8 cellular contexts compared by ENCODE assay signal in the genomic region with DNA sequence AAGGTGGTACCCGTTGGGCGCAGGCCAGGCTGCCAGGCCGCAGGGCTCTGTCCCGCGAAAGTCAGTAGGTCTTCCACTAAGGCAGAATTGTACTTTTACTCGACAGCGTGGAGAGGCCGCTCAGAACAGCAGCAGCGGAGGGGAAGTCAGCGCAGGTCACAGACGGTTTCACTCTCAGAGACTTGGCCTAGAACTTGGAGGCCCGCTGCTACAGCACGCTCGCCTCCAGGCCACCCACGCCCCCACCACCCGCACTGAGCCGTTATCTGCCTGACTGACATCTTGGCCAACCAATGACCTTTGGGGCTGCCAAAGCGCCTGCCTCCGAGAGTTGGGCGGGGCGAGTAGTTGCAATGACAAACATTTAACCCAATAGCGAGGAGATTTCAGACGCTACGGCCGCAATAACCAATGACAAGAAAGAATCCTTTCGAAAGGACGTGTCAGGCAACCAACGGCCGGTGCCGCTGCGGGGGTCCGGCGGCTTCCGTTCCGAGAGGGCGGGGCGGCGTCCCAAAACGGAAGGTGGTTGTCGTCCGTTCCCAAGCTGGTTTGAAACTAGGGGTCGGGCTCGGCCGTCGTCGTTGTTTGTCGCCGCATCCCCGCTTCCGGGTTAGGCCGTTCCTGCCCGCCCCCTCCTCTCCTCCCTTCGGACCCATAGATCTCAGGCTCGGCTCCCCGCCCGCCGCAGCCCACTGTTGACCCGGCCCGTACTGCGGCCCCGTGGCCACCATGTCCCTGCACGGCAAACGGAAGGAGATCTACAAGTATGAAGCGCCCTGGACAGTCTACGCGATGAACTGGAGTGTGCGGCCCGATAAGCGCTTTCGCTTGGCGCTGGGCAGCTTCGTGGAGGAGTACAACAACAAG. TPM values are rescaled to one million over a fixed set of nuclear protein-coding genes. Genes with fewer than 3 reads are reported as not detected.
DNase-seq lines count a peak whose midpoint lies in the region; ATAC-seq and TF ChIP-seq lines count a peak whose summit lies in the region.

A gene with protein sequence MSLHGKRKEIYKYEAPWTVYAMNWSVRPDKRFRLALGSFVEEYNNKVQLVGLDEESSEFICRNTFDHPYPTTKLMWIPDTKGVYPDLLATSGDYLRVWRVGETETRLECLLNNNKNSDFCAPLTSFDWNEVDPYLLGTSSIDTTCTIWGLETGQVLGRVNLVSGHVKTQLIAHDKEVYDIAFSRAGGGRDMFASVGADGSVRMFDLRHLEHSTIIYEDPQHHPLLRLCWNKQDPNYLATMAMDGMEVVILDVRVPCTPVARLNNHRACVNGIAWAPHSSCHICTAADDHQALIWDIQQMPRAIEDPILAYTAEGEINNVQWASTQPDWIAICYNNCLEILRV (plus strand): TSS at position 532 of the 870 bp plus-strand sequence. CDS start 201 bp downstream, at position 733.

- TF ChIP-seq CTCF in activated B cell treated with CpG ODN at 0.5 μM for 24 hours (IDR thresholded peaks at IDR 0.05) (no peak), spleen (IDR thresholded peaks at IDR 0.05 in 8 of 11, conservative IDR thresholded peaks at IDR 0.05 in 3 of 11) (peak in 3 of 11 experiments; percentile 26 to 36 (median 32))

- peak within 1 kb of the TSS; percentile 95 for H3K27ac Mint-ChIP-seq in activated B cell treated with CpG ODN at 0.5 μM for 24 hours
- H3K27ac Mint-ChIP-seq in immature natural killer cell = peak within 1 kb of the TSS; percentile 92 to 98 (median 98)

- POLR2A ChIA-PET in activated B cell treated with CpG ODN at 0.5 μM for 24 hours (lab: Charles Lee) = interaction anchor here (0.6 to 2.6 kb wide), 18 partner anchors 9 to 596 kb away, joined by 3 to 25 read pairs (median 4); a partner anchor contains a TSS

- H3K4me1 ChIP-seq in spleen = peaks cover 39 to 60% (median 51%) of the 10 kb centered on the region in 6 donors

- H3K4me3 Mint-ChIP-seq in activated B cell treated with CpG ODN at 0.5 μM for 24 hours (peak within 1 kb of the TSS; percentile 99), immature natural killer cell (peak within 1 kb of the TSS; percentile 91 to 99 (median 99))

- peak; percentile 96 for ATAC-seq in HG03196 (IDR thresholded peaks at IDR 0.05; ENCODE audit: unreplicated experiment)
- ATAC-seq in activated B cell treated with CpG ODN at 0.5 μM for 24 hours (ENCODE audit: low read depth) = peak; percentile 94

- DNase-seq in AG08395 (ENCODE audit: low spot score) (peak; percentile 100), NCI-H345 (lab: John Stamatoyannopoulos, UW) (peak; percentile 100), activated B cell treated with CpG ODN at 0.5 μM for 24 hours (peak; percentile 94), caudate nucleus (lab: John Stamatoyannopoulos, UW) (peak; percentile 89 to 100 (median 99)), immature natural killer cell (peak; percentile 100), spleen (peak; percentile 99)

- H3K27me3 Mint-ChIP-seq in activated B cell treated with CpG ODN at 0.5 μM for 24 hours (no peaks in the 10 kb centered on the region), immature natural killer cell (ENCODE audit: low read depth in 3 of 3) (peaks cover 0 to 14% (median 5%) of the 10 kb centered on the region in 3 donors)

- CTCF ChIA-PET in activated B cell treated with CpG ODN at 0.5 μM for 24 hours (lab: Charles Lee) = interaction anchor here (0.6 to 2.3 kb wide), 2 partner anchors 124 to 944 kb away, joined by 4 to 5 read pairs; no protein-coding TSS in a partner anchor

- H3K4me3 ChIP-seq in spleen = peak within 1 kb of the TSS; percentile 82 to 99 (median 94)

- peak; percentile 79 for TF ChIP-seq POLR2A in GM18951 (IDR thresholded peaks at IDR 0.05; ENCODE audit: extremely low read depth, insufficient read depth, insufficient read length)
- peak in 2 of 3 donors; percentile 50 for TF ChIP-seq POLR2A in spleen (IDR thresholded peaks at IDR 0.05)

- H3K27me3 ChIP-seq in spleen (replicated peaks in 1 of 7) = no peaks in the 10 kb centered on the region

- H3K36me3 ChIP-seq in spleen = no peaks in the 10 kb centered on the region

- 0% methylated on average over 43 to 72 of the region's 72 CpGs for WGBS in spleen, 5 donors

- no peaks in the 10 kb centered on the region for H3K9me3 Mint-ChIP-seq in activated B cell treated with CpG ODN at 0.5 μM for 24 hours
- no peaks in the 10 kb centered on the region for H3K9me3 Mint-ChIP-seq in immature natural killer cell

- H3K27ac ChIP-seq in caudate nucleus (ENCODE audit: low read depth, low read length) (peak within 1 kb of the TSS; percentile 93), spleen (peak within 1 kb of the TSS; percentile 85 to 97 (median 94))

- no peaks in the 10 kb centered on the region for H3K9me3 ChIP-seq in spleen

- H3K4me1 Mint-ChIP-seq in activated B cell treated with CpG ODN at 0.5 μM for 24 hours (peaks cover 56% of the 10 kb centered on the region), immature natural killer cell (peaks cover 53% of the 10 kb centered on the region in 2 donors)

- H3K36me3 Mint-ChIP-seq in activated B cell treated with CpG ODN at 0.5 μM for 24 hours (ENCODE audit: low read depth) (peaks cover 24% of the 10 kb centered on the region), immature natural killer cell (no peaks in the 10 kb centered on the region)

- in situ Hi-C loops in GM18951 (cut with MboI; ENCODE audit: low sequenced_read_pairs, unreplicated experiment) = no loop called here

- intact Hi-C loops in activated B cell treated with CpG ODN at 0.5 μM for 24 hours (cut with micrococcal nuclease) (loop anchor here (1.0 to 5.0 kb wide), 10 partner anchors 50 to 957 kb away; a partner anchor contains a TSS), spleen (cut with DNase I; ENCODE audit: low total_unique reads) (no loop called here)

RNA-seq across cellular contexts. Expression of the gene that starts here (rescaled TPM):
- total RNA-seq in activated B cell treated with CpG ODN at 0.5 μM for 24 hours (91.9 and 103 TPM in 2 replicates), spleen (10 to 100 TPM; 52.1 to 87.5 (median 73.7) TPM)
- polyA plus RNA-seq in immature natural killer cell (100 to 1,000 TPM in 2 of 3 donors, 10 to 100 TPM in 1; 69.2 to 124 (median 113) TPM), spleen (10 to 100 TPM; 15.9 to 21.6 (median 18.4) TPM)

Comparison
In these comparisons a context has a peak if more than half of its experiments do, and no peak if none do; other contexts are left out.
1. Peak in every context shown above with its lines: DNase-seq, ATAC-seq, H3K4me3 ChIP-seq and H3K27ac ChIP-seq.